Comparison of ENCODE assay signal across 8 cellular contexts in genomic region chr20:57388953-57389694, GRCh38. TPM values are rescaled to one million over a fixed set of nuclear protein-coding genes. Genes with fewer than 3 reads are reported as not detected.
DNase-seq lines count a peak whose midpoint lies in the region; ATAC-seq, FAIRE-seq and TF ChIP-seq lines count a peak whose summit lies in the region.

No MANE protein-coding gene starts in this region.

- H3K9me3 Mint-ChIP-seq in activated T-helper 2 cell treated with anti-CD3 and anti-CD28 coated beads, Interferon-gamma antibody, Interleukin-2, Interleukin-4, amounts not matched to agents 10 μg/mL and 5 μg/mL and 100 μg/mL, durations not matched to agents 14 hours and 24 hours and 36 hours = no peaks in the 10 kb centered on the region
- no peaks in the 10 kb centered on the region for H3K9me3 Mint-ChIP-seq in nephron progenitor cell

- H3K36me3 Mint-ChIP-seq in activated T-helper 2 cell treated with anti-CD3 and anti-CD28 coated beads, Interferon-gamma antibody, Interleukin-2, Interleukin-4, amounts not matched to agents 10 μg/mL and 5 μg/mL and 100 μg/mL, durations not matched to agents 14 hours and 24 hours and 36 hours (ENCODE audit: low read depth) = peaks cover 28% of the 10 kb centered on the region
- peaks cover 16% of the 10 kb centered on the region for H3K36me3 Mint-ChIP-seq in nephron progenitor cell (ENCODE audit: low read depth)

- H3K4me3 ChIP-seq in foreskin fibroblast (ENCODE audit: low read depth in 1 of 2, low read length in 2 of 2) (peak overlapping the region; percentile 25 to 36), upper lobe of right lung (peak overlapping the region; percentile 45)

- peaks cover 23% of the 10 kb centered on the region for H3K4me1 Mint-ChIP-seq in activated T-helper 2 cell treated with anti-CD3 and anti-CD28 coated beads, Interferon-gamma antibody, Interleukin-2, Interleukin-4, amounts not matched to agents 10 μg/mL and 5 μg/mL and 100 μg/mL, durations not matched to agents 14 hours and 24 hours and 36 hours (ENCODE audit: low read depth)
- peaks cover 44% of the 10 kb centered on the region for H3K4me1 Mint-ChIP-seq in nephron progenitor cell

- H3K36me3 ChIP-seq in upper lobe of right lung = no peaks in the 10 kb centered on the region

- H3K27me3 Mint-ChIP-seq in activated T-helper 2 cell treated with anti-CD3 and anti-CD28 coated beads, Interferon-gamma antibody, Interleukin-2, Interleukin-4, amounts not matched to agents 10 μg/mL and 5 μg/mL and 100 μg/mL, durations not matched to agents 14 hours and 24 hours and 36 hours (ENCODE audit: low read depth) = no peaks in the 10 kb centered on the region
- peaks cover 13% of the 10 kb centered on the region for H3K27me3 Mint-ChIP-seq in nephron progenitor cell (ENCODE audit: low read depth, poor library complexity)

- no peaks in the 10 kb centered on the region for H3K27me3 ChIP-seq in upper lobe of right lung

- peak overlapping the region; percentile 98 for H3K27ac Mint-ChIP-seq in activated T-helper 2 cell treated with anti-CD3 and anti-CD28 coated beads, Interferon-gamma antibody, Interleukin-2, Interleukin-4, amounts not matched to agents 10 μg/mL and 5 μg/mL and 100 μg/mL, durations not matched to agents 14 hours and 24 hours and 36 hours
- peak overlapping the region; percentile 85 for H3K27ac Mint-ChIP-seq in nephron progenitor cell

- peak; percentile 32 for ATAC-seq in GM21723 (IDR thresholded peaks at IDR 0.05; ENCODE audit: unreplicated experiment)
- peak; percentile 88 for ATAC-seq in upper lobe of right lung

- FAIRE-seq in D721Med (lab: Jason Lieb, UNC) = no peak

- H3K4me3 Mint-ChIP-seq in activated T-helper 2 cell treated with anti-CD3 and anti-CD28 coated beads, Interferon-gamma antibody, Interleukin-2, Interleukin-4, amounts not matched to agents 10 μg/mL and 5 μg/mL and 100 μg/mL, durations not matched to agents 14 hours and 24 hours and 36 hours (ENCODE audit: low read depth) = peak overlapping the region; percentile 89
- peak overlapping the region; percentile 69 for H3K4me3 Mint-ChIP-seq in nephron progenitor cell

- peak overlapping the region; percentile 48 for H3K27ac ChIP-seq in upper lobe of right lung

- H3K4me1 ChIP-seq in upper lobe of right lung = peaks cover 35% of the 10 kb centered on the region

- TF ChIP-seq CTCF in foreskin fibroblast (IDR thresholded peaks at IDR 0.05; ENCODE audit: low read depth, low read length) (peak; percentile 13), nephron progenitor cell (IDR thresholded peaks at IDR 0.05) (no peak), upper lobe of right lung (IDR thresholded peaks at IDR 0.05) (peak; percentile 35), D721Med (IDR thresholded peaks at IDR 0.05; ENCODE audit: insufficient read depth, missing control alignments) (no peak)

- H3K9me3 ChIP-seq in upper lobe of right lung = no peaks in the 10 kb centered on the region

- intact Hi-C loops in activated T-helper 2 cell treated with anti-CD3 and anti-CD28 coated beads, Interferon-gamma antibody, Interleukin-2, Interleukin-4, amounts not matched to agents 10 μg/mL and 5 μg/mL and 100 μg/mL, durations not matched to agents 14 hours and 24 hours and 36 hours (cut with micrococcal nuclease) = loop anchor here (1.0 kb wide), 1 partner anchor 38 kb away; the partner anchor contains the start of gene RAE1
- intact Hi-C loops in upper lobe of right lung (cut with DNase I) = no loop called here

- peak; percentile 70 for DNase-seq in CD1c-positive myeloid dendritic cell (ENCODE audit: extremely low spot score)
- peak; percentile 31 for DNase-seq in NCI-H748 treated with DMSO at 0.1 percent for 48 hours (lab: John Stamatoyannopoulos, UW)
- DNase-seq in activated T-helper 2 cell treated with anti-CD3 and anti-CD28 coated beads, Interferon-gamma antibody, Interleukin-2, Interleukin-4, amounts not matched to agents 10 μg/mL and 5 μg/mL and 100 μg/mL, durations not matched to agents 14 hours and 24 hours and 36 hours (ENCODE audit: low spot score) = peak; percentile 63
- peak; percentile 57 to 82 for DNase-seq in foreskin fibroblast
- DNase-seq in nephron progenitor cell = peak; percentile 85
- peak; percentile 93 for DNase-seq in upper lobe of right lung
- DNase-seq in D721Med (ENCODE audit: insufficient read length, low spot score) = no peak

RNA-seq across cellular contexts. Expression of gene RBM38, which starts 2.1 kb away (rescaled TPM):
- 88.9 and 89.5 TPM in 2 replicates for total RNA-seq in activated T-helper 2 cell treated with anti-CD3 and anti-CD28 coated beads, Interferon-gamma antibody, Interleukin-2, Interleukin-4, amounts not matched to agents 10 μg/mL and 5 μg/mL and 100 μg/mL, durations not matched to agents 14 hours and 24 hours and 36 hours
- 13.4 TPM for total RNA-seq in upper lobe of right lung

RNA-seq across cellular contexts. Expression of gene RAE1, which starts 38.1 kb away (rescaled TPM):
- 46.8 and 48.1 TPM in 2 replicates for total RNA-seq in activated T-helper 2 cell treated with anti-CD3 and anti-CD28 coated beads, Interferon-gamma antibody, Interleukin-2, Interleukin-4, amounts not matched to agents 10 μg/mL and 5 μg/mL and 100 μg/mL, durations not matched to agents 14 hours and 24 hours and 36 hours
- total RNA-seq in upper lobe of right lung = 14.9 TPM

RNA-seq across cellular contexts. Expression of gene SPO11, which starts 59.5 kb away (rescaled TPM):
- not detected in 2 replicates for total RNA-seq in activated T-helper 2 cell treated with anti-CD3 and anti-CD28 coated beads, Interferon-gamma antibody, Interleukin-2, Interleukin-4, amounts not matched to agents 10 μg/mL and 5 μg/mL and 100 μg/mL, durations not matched to agents 14 hours and 24 hours and 36 hours
- not detected for total RNA-seq in upper lobe of right lung

Comparison
In these comparisons a context has a peak if more than half of its experiments do, and no peak if none do; other contexts are left out.
1. CTCF ChIP-seq: peak in foreskin fibroblast (single experiment) and upper lobe of right lung (single experiment); none in nephron progenitor cell (single experiment) and D721Med (single experiment).